In the genomic region with DNA sequence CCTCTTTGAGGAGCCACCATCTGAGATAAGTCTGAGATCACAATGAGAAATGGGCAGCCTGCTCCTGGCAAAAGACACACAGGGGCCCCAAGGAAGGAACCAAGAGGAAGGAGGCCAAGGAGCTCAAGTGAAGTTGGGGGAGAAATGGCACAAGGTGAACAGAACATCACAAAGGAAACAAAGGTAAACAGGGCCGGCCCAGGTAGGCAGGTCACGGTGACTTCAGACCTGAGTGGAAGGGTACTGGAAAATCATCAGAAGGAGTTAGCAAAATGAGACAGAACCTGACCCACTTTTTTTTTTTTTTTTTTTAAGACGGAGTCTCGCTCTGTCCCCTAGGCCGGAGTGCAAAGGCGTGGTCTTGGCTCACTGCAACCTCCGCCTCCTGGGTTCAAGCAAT, we compare ENCODE assay signal across 18 cellular contexts. TPM values are rescaled to one million over a fixed set of nuclear protein-coding genes. Genes with fewer than 3 reads are reported as not detected.
DNase-seq lines count a peak whose midpoint lies in the region; ATAC-seq, FAIRE-seq and TF ChIP-seq lines count a peak whose summit lies in the region.
"Had no signal": no experiment of that assay in that cellular context is flagged by ENCODE, and none has a peak within 500 bp of the region (broad histone marks: within the 10 kb centered on the region; RNA-seq: fewer than 3 reads in every experiment).

No MANE protein-coding gene starts in this region.

- DNase-seq in A549 (ENCODE audit: low read depth in 1 of 2, low spot score in 1 of 2) (no peak), D341Med (ENCODE audit: low spot score) (peak; percentile 3), breast epithelium (ENCODE audit: low spot score in 2 of 2) (no peak), neural crest cell (ENCODE audit: low read depth, low spot score) (no peak), NCI-H2107 (lab: John Stamatoyannopoulos, UW) (no peak)
- DNase-seq: activated CD8-positive, alpha-beta memory T cell treated with anti-CD3 and anti-CD28 coated beads for 24 hours; effector memory CD8-positive, alpha-beta T cell; H7; islet precursor cell; MV-4-11; NCI-H2029 treated with DMSO at 0.1 percent for 48 hours; NCI-H510A treated with DMSO at 0.1 percent for 48 hours; Right ventricle myocardium superior; upper lobe of left lung had no signal

- no peak for TF ChIP-seq RAD21 in A549 (conservative IDR thresholded peaks at IDR 0.05 in 1 of 2, IDR thresholded peaks at IDR 0.05 in 1 of 2)

- H3K4me1 Mint-ChIP-seq in neural crest cell: peaks cover 12% of the 10 kb centered on the region

- CTCF ChIA-PET in A549 (lab: Yijun Ruan, JAX): interaction anchor here (1.2 kb wide), 1 partner anchor 72 kb away, joined by 4 read pairs; no protein-coding TSS in a partner anchor

- no peaks in the 10 kb centered on the region for H3K9me3 ChIP-seq in A549
- no peaks in the 10 kb centered on the region for H3K9me3 ChIP-seq in breast epithelium
- H3K9me3 ChIP-seq: upper lobe of left lung had no signal

- no peak for TF ChIP-seq EP300 in A549 (IDR thresholded peaks at IDR 0.05)

- peak overlapping the region; percentile 91 for H3K27ac Mint-ChIP-seq in neural crest cell (ENCODE audit: unreplicated experiment)

- intact Hi-C loops in breast epithelium (cut with DNase I; ENCODE audit: low total_unique reads): no loop called here

- no peak for TF ChIP-seq CTCF in A549 (IDR thresholded peaks at IDR 0.05)
- TF ChIP-seq CTCF in breast epithelium (IDR thresholded peaks at IDR 0.05): no peak
- TF ChIP-seq CTCF in neural crest cell (conservative IDR thresholded peaks at IDR 0.05): no peak

- H3K9me3 Mint-ChIP-seq in neural crest cell: no peaks in the 10 kb centered on the region
- H3K9me3 Mint-ChIP-seq: effector memory CD8-positive, alpha-beta T cell had no signal

- H3K4me3 Mint-ChIP-seq in neural crest cell: no peak overlapping the region
- H3K4me3 Mint-ChIP-seq: effector memory CD8-positive, alpha-beta T cell had no signal

- FAIRE-seq in A549 (lab: Jason Lieb, UNC): no peak
- FAIRE-seq: G401.6 had no signal

- POLR2A ChIA-PET in A549 (lab: Yijun Ruan, JAX): interaction anchor here (0.7 kb wide), 1 partner anchor 156 kb away, joined by 6 read pairs; the partner anchor contains the start of gene NCOA3

- H3K27ac ChIP-seq in A549 (peak overlapping the region; percentile 43 to 74; a peak in 5 of 6 replicates), breast epithelium (peak overlapping the region; percentile 2 to 89)

- ATAC-seq in A549 (no peak), GM18517 (IDR thresholded peaks at IDR 0.05; ENCODE audit: unreplicated experiment) (no peak), HG03521 (IDR thresholded peaks at IDR 0.05; ENCODE audit: unreplicated experiment) (no peak), HG03460 (IDR thresholded peaks at IDR 0.05; ENCODE audit: unreplicated experiment) (no peak)
- ATAC-seq: effector memory CD8-positive, alpha-beta T cell had no signal

- no peak for TF ChIP-seq POLR2A in A549 (IDR thresholded peaks at IDR 0.05; ENCODE audit: low read length)
- TF ChIP-seq POLR2A in breast epithelium (IDR thresholded peaks at IDR 0.05): no peak

- peaks cover 19% of the 10 kb centered on the region for H3K36me3 Mint-ChIP-seq in neural crest cell (ENCODE audit: low read depth)

- 93% methylated on average over 7 of the region's 7 CpGs for WGBS in A549 (ENCODE audit: missing lambda C conversion rate)

- H3K4me2 ChIP-seq in A549: no peak overlapping the region

- no peaks in the 10 kb centered on the region for H3K27me3 Mint-ChIP-seq in neural crest cell (ENCODE audit: low read depth)
- H3K27me3 Mint-ChIP-seq: effector memory CD8-positive, alpha-beta T cell had no signal

- no peaks in the 10 kb centered on the region for H3K27me3 ChIP-seq in breast epithelium
- H3K27me3 ChIP-seq: upper lobe of left lung had no signal

- H3K36me3 ChIP-seq in breast epithelium: no peaks in the 10 kb centered on the region

- no peak overlapping the region for H3K4me3 ChIP-seq in A549
- H3K4me3 ChIP-seq in breast epithelium: no peak overlapping the region
- H3K4me3 ChIP-seq: upper lobe of left lung had no signal

- H3K4me1 ChIP-seq in A549 (peaks cover 47% of the 10 kb centered on the region), breast epithelium (peaks cover 6 to 18% of the 10 kb centered on the region in 2 donors)

TF ChIP-seq in A549, 52 proteins besides CTCF, POLR2A, EP300 and RAD21:
- TF ChIP-seq MYC (IDR thresholded peaks at IDR 0.05; ENCODE audit: borderline replicate concordance, low read length) (no peak), GATA3 (IDR thresholded peaks at IDR 0.05; ENCODE audit: borderline replicate concordance) (no peak)

RNA-seq across cellular contexts. Expression of gene ZMYND8, which starts 11.3 kb away (rescaled TPM):
- polyA plus RNA-seq in A549 (2011; rRNA removed): 23.6 and 24.9 TPM in 2 replicates
- polyA plus RNA-seq in A549 (2012; cell fraction: cytosol; rRNA removed): 10.9 TPM in 2 replicates
- polyA plus RNA-seq in A549 (2012; cell fraction: nucleus; rRNA removed): 19.5 and 21.4 TPM in 2 replicates
- 10.2 to 11.2 TPM (median 10.4 TPM) in 3 replicates for polyA plus RNA-seq in A549 (2017; fragmentation: RNase III; extraction: RNeasy Plus Mini Kit Qiagen cat#74134 plus additional on column Dnase treatment)
- 22.2 and 24.4 TPM in 2 replicates for polyA minus RNA-seq in A549 (2011; rRNA and poly(A)+ RNA removed)
- 10 to 100 TPM; 40.6 to 47.7 (median 41.4) TPM for total RNA-seq in breast epithelium
- 86.0 and 92.1 TPM in 2 replicates for total RNA-seq in neural crest cell
